ENCODE assay signal across 22 cellular contexts in the genomic region with DNA sequence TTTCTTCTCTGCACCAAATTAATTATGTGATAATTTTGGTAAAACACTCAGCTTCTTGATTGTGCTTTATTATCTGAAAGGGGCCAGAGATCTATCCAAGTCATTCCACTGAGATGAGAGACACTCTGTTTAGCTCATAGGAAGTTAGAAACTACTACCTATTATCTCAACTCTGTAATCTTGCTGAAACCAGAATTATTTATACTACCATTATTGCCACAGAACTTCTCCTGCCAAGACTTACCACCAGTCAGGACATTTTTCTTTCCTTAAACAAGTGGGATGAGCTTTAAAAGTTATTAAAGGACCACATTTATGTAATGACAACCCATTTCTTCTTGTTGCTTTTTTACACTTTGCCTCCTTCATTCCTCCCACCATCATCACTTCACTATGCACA.
"Had no signal": no experiment of that assay in that cellular context is flagged by ENCODE, and none has a peak within 500 bp of the region (broad histone marks: within the 10 kb centered on the region; RNA-seq: fewer than 3 reads in every experiment).

No MANE protein-coding gene starts in this region.

- H3K27me3 ChIP-seq: dorsolateral prefrontal cortex, esophagus muscularis mucosa, gastrocnemius medialis, heart right ventricle had no signal

- DNase-seq: dermis blood vessel endothelial cell; dorsolateral prefrontal cortex; effector CD4-positive, alpha-beta T cell; effector memory CD4-positive, alpha-beta T cell; foreskin fibroblast; foreskin melanocyte; gastrocnemius medialis; glutamatergic neuron; head of caudate nucleus; heart right ventricle; hippocampal formation; islet precursor cell; kidney glomerular epithelial cell; left colon; left ventricle myocardium superior; lower lobe of right lung; mesenchymal stem cell; mucosa of descending colon; naive B cell; naive thymus-derived CD8-positive, alpha-beta T cell had no signal

- H3K9me3 ChIP-seq: gastrocnemius medialis had no signal

- H3K36me3 ChIP-seq: esophagus muscularis mucosa, gastrocnemius medialis, heart right ventricle, lower lobe of right lung had no signal

- H3K4me3 ChIP-seq: coronary artery, dorsolateral prefrontal cortex, esophagus muscularis mucosa, gastrocnemius medialis, heart right ventricle, lower lobe of right lung, mucosa of descending colon had no signal

- H3K4me1 ChIP-seq: esophagus muscularis mucosa, gastrocnemius medialis, heart right ventricle, lower lobe of right lung had no signal

- H3K27ac ChIP-seq: coronary artery, dorsolateral prefrontal cortex, esophagus muscularis mucosa, gastrocnemius medialis, heart right ventricle, lower lobe of right lung had no signal
